Comparison of ENCODE assay signal across 8 cellular contexts in the genomic region with DNA sequence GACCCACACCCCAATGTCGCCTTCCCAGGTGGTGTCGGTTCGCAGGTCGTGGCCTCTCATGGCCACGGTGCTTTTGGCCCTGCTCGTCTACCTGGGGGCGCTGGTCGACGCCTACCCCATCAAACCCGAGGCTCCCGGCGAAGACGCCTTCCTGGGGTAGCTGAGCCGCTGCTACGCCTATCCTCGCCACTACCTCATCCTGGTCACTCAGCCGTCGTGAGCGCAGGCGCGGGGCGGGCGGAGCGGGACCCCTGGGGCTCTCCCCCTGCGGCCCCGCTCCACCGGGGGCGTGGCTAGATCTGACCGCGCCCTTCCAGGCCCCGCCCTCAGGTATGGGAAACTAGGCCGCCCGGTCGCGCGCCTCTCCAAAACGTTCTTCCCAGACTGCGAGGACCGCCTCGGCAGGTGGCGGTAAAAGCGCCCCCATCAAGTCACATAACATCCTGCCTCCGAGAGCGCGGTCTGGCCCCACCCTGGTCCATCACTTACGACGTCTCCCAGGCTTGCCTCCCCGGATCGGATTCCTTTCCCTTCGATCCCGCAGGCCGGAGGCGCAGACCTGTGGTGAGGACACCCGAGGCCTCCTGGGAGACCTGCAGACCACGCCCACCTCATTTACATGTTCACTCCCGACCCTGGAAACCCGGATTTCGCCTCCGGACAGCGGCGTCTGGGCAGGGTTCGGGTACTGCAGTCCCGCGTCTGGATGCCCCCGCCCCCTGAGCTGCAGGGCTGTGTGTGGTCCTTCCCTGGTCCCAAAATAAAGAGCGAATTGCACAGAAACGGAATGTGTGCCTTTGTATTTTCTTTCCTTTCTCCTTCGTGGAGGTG.
DNase-seq lines count a peak whose midpoint lies in the region; ATAC-seq and TF ChIP-seq lines count a peak whose summit lies in the region.

No MANE protein-coding gene starts in this region.

- H3K4me1 Mint-ChIP-seq in T-helper 1 cell treated with Interleukin-12 subunit alpha and Interleukin-12 subunit beta and Interleukin-4 antibody, amounts not matched to agents 30 μg/mL and 1 μg/mL, for 36 hours (ENCODE audit: low read depth), result peaks cover 12% of the 10 kb centered on the region
- peaks cover 18% of the 10 kb centered on the region for H3K4me1 Mint-ChIP-seq in endothelial cell (ENCODE audit: unreplicated experiment)

- no peaks in the 10 kb centered on the region for H3K9me3 Mint-ChIP-seq in T-helper 1 cell treated with Interleukin-12 subunit alpha and Interleukin-12 subunit beta and Interleukin-4 antibody, amounts not matched to agents 30 μg/mL and 1 μg/mL, for 36 hours
- no peaks in the 10 kb centered on the region for H3K9me3 Mint-ChIP-seq in endothelial cell (ENCODE audit: unreplicated experiment)

- H3K27me3 ChIP-seq in BJ (ENCODE audit: control insufficient read depth, insufficient read depth, low read length) (no peaks in the 10 kb centered on the region; the same call in 1 of the 2 replicates), mucosa of rectum (ENCODE audit: control insufficient read depth in 2 of 2, insufficient read depth in 2 of 2, low read length in 2 of 2) (peaks cover 0 to 6% of the 10 kb centered on the region in 2 donors), upper lobe of right lung (peaks cover 45% of the 10 kb centered on the region)

- H3K4me3 Mint-ChIP-seq in T-helper 1 cell treated with Interleukin-12 subunit alpha and Interleukin-12 subunit beta and Interleukin-4 antibody, amounts not matched to agents 30 μg/mL and 1 μg/mL, for 36 hours, result peak overlapping the region; percentile 76
- H3K4me3 Mint-ChIP-seq in endothelial cell (ENCODE audit: unreplicated experiment), result peak overlapping the region; percentile 94

- no peaks in the 10 kb centered on the region for H3K9me3 ChIP-seq in mucosa of rectum (ENCODE audit: control insufficient read depth in 2 of 2, low read length in 2 of 2)
- H3K9me3 ChIP-seq in upper lobe of right lung, result no peaks in the 10 kb centered on the region

- H3K36me3 Mint-ChIP-seq in T-helper 1 cell treated with Interleukin-12 subunit alpha and Interleukin-12 subunit beta and Interleukin-4 antibody, amounts not matched to agents 30 μg/mL and 1 μg/mL, for 36 hours (ENCODE audit: low read depth), result peaks cover 2% of the 10 kb centered on the region
- peaks cover 8% of the 10 kb centered on the region for H3K36me3 Mint-ChIP-seq in endothelial cell (ENCODE audit: low read depth, unreplicated experiment)

- intact Hi-C loops in upper lobe of right lung (cut with DNase I), result no loop called here

- peak overlapping the region; percentile 24 to 26 for H3K9ac ChIP-seq in mucosa of rectum (ENCODE audit: low read depth in 1 of 2, low read length in 2 of 2)

- H3K27ac Mint-ChIP-seq in T-helper 1 cell treated with Interleukin-12 subunit alpha and Interleukin-12 subunit beta and Interleukin-4 antibody, amounts not matched to agents 30 μg/mL and 1 μg/mL, for 36 hours, result no peak overlapping the region
- H3K27ac Mint-ChIP-seq in endothelial cell (ENCODE audit: unreplicated experiment), result peak overlapping the region; percentile 74

- peaks cover 4 to 7% of the 10 kb centered on the region in 2 donors for H3K4me1 ChIP-seq in mucosa of rectum (ENCODE audit: control insufficient read depth in 2 of 2, insufficient read depth in 2 of 2, low read length in 2 of 2)
- peaks cover 11% of the 10 kb centered on the region for H3K4me1 ChIP-seq in upper lobe of right lung

- CTCF ChIA-PET in BJ (lab: Yijun Ruan, JAX), result no interaction called here

- TF ChIP-seq CTCF in BJ (IDR thresholded peaks at IDR 0.05; ENCODE audit: insufficient read depth, low read depth, low read length) (no peak), endothelial cell (IDR thresholded peaks at IDR 0.05; ENCODE audit: unreplicated experiment) (no peak), upper lobe of right lung (IDR thresholded peaks at IDR 0.05) (no peak)

- H3K36me3 ChIP-seq in BJ (ENCODE audit: control insufficient read depth, insufficient read depth, low read length), result no peaks in the 10 kb centered on the region
- no peaks in the 10 kb centered on the region for H3K36me3 ChIP-seq in mucosa of rectum (ENCODE audit: control insufficient read depth in 2 of 2, insufficient read depth in 2 of 2, low read length in 2 of 2)
- no peaks in the 10 kb centered on the region for H3K36me3 ChIP-seq in upper lobe of right lung

- POLR2A ChIA-PET in BJ (lab: Charles Lee), result no interaction called here

- peaks cover 45% of the 10 kb centered on the region for H3K27me3 Mint-ChIP-seq in T-helper 1 cell treated with Interleukin-12 subunit alpha and Interleukin-12 subunit beta and Interleukin-4 antibody, amounts not matched to agents 30 μg/mL and 1 μg/mL, for 36 hours (ENCODE audit: low read depth)
- H3K27me3 Mint-ChIP-seq in endothelial cell (ENCODE audit: unreplicated experiment), result peaks cover 8% of the 10 kb centered on the region

- H3K4me3 ChIP-seq in BJ (ENCODE audit: low read depth, low read length) (peak overlapping the region; percentile 38), mucosa of rectum (ENCODE audit: low read length in 2 of 2) (peak overlapping the region; percentile 63 to 70), upper lobe of right lung (peak overlapping the region; percentile 46)

- DNase-seq in BJ (ENCODE audit: low read depth), result no peak
- DNase-seq in HuH-7 (ENCODE audit: low spot score), result peak; percentile 45
- DNase-seq in endothelial cell (ENCODE audit: low spot score), result peak; percentile 79
- peak; percentile 91 for DNase-seq in upper lobe of right lung
- DNase-seq in NCI-H82 treated with DMSO at 0.1 percent for 48 hours (lab: John Stamatoyannopoulos, UW; ENCODE audit: unreplicated experiment), result no peak

- H3K27ac ChIP-seq in mucosa of rectum (ENCODE audit: low read depth in 2 of 2, low read length in 2 of 2), result no peak overlapping the region
- no peak overlapping the region for H3K27ac ChIP-seq in upper lobe of right lung

- ATAC-seq in upper lobe of right lung, result peak; percentile 94
- ATAC-seq in HG02840 (IDR thresholded peaks at IDR 0.05; ENCODE audit: low FRiP score, unreplicated experiment), result no peak

Comparison
In these comparisons a context has a peak if more than half of its experiments do, and no peak if none do; other contexts are left out.
1. DNase-seq: peak in HuH-7 (single experiment), endothelial cell (single experiment) and upper lobe of right lung (single experiment); none in BJ (single experiment) and NCI-H82 treated with DMSO at 0.1 percent for 48 hours (single experiment).
2. Peak in every context shown above with its lines, with median percentiles within 50 percentile points of each other: H3K4me3 ChIP-seq.